20 cellular contexts compared by ENCODE assay signal in the genomic region with DNA sequence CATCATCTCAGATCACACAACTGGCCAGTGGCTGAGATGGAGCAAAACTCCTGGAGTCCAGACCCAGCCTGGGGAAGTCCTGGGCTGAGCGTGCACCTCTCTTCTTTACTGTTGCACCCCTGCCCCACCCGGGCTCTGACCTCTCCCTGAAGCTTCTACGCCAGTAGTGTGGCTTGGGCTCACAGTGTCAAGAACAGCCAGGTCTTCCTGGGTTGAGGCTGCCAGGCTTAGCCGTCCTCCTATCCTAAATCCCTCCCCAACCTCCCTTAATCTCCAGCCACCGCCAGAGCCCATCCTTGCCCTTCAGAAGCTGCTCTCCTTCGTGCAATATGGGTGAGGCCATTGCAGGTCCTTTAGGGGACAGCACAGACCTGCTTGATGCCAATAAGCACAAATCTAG.
A peak's percentile ranks its signal among the peaks of the same experiment; 100 is the strongest.
DNase-seq lines count a peak whose midpoint lies in the region; ATAC-seq and TF ChIP-seq lines count a peak whose summit lies in the region.
"Had no signal": no experiment of that assay in that cellular context is flagged by ENCODE, and none has a peak within 500 bp of the region (broad histone marks: within the 10 kb centered on the region; RNA-seq: fewer than 3 reads in every experiment).

No MANE protein-coding gene starts in this region.

- 88% methylated on average over 6 of the region's 6 CpGs for WGBS in right cardiac atrium
- WGBS in aorta, 2 donors: 85 to 90% methylated on average over 6 of the region's 6 CpGs

- peaks cover 2% of the 10 kb centered on the region for H3K4me1 ChIP-seq in right cardiac atrium (ENCODE audit: control insufficient read depth, insufficient read depth, low read length)
- H3K4me1 ChIP-seq in right atrium auricular region: no peaks in the 10 kb centered on the region
- H3K4me1 ChIP-seq in aorta (ENCODE audit: control insufficient read depth in 1 of 2, insufficient read depth in 2 of 2, low read length in 2 of 2): no peaks in the 10 kb centered on the region
- H3K4me1 ChIP-seq: BE2C had no signal

- H3K36me3 Mint-ChIP-seq in chondrocyte (ENCODE audit: low read depth): no peaks in the 10 kb centered on the region
- H3K36me3 Mint-ChIP-seq: CD4-positive, CD25-positive, alpha-beta regulatory T cell; CD8-positive, alpha-beta memory T cell had no signal

- H3K9me3 ChIP-seq in right cardiac atrium (ENCODE audit: control insufficient read depth, low read length) (no peaks in the 10 kb centered on the region), right atrium auricular region (no peaks in the 10 kb centered on the region), aorta (ENCODE audit: control insufficient read depth, low read length) (no peaks in the 10 kb centered on the region)
- H3K9me3 ChIP-seq: BE2C had no signal

- peaks cover 8% of the 10 kb centered on the region for H3K4me1 Mint-ChIP-seq in chondrocyte (ENCODE audit: low read depth)
- H3K4me1 Mint-ChIP-seq: CD4-positive, CD25-positive, alpha-beta regulatory T cell; CD8-positive, alpha-beta memory T cell had no signal

- H3K36me3 ChIP-seq in right atrium auricular region (no peaks in the 10 kb centered on the region), aorta (ENCODE audit: control insufficient read depth in 1 of 2, insufficient read depth in 2 of 2, low read length in 1 of 2) (no peaks in the 10 kb centered on the region)
- H3K36me3 ChIP-seq: BE2C had no signal

- H3K4me3 ChIP-seq in right cardiac atrium (ENCODE audit: low read length) (no peak overlapping the region), right atrium auricular region (no peak overlapping the region), aorta (ENCODE audit: low read length in 2 of 2) (no peak overlapping the region)
- H3K4me3 ChIP-seq: GM12878 had no signal

- intact Hi-C loops in right cardiac atrium (cut with DNase I): no loop called here
- intact Hi-C loops in posterior vena cava (cut with DNase I): no loop called here
- intact Hi-C loops in aorta (cut with DNase I): no loop called here

- H3K9me3 Mint-ChIP-seq in chondrocyte (ENCODE audit: low read depth): no peaks in the 10 kb centered on the region
- H3K9me3 Mint-ChIP-seq: CD4-positive, CD25-positive, alpha-beta regulatory T cell; CD8-positive, alpha-beta memory T cell; H9 had no signal

- DNase-seq in right cardiac atrium: peak in 2 of 3 donors; percentile 28 to 34
- no peak for DNase-seq in right atrium auricular region (ENCODE audit: low spot score)
- peak; percentile 57 for DNase-seq in chondrocyte (ENCODE audit: low spot score)
- DNase-seq in posterior vena cava (ENCODE audit: low spot score): peak; percentile 58
- DNase-seq in aorta: peak; percentile 10 to 19
- DNase-seq in mesenteric fat pad (ENCODE audit: low spot score): no peak
- DNase-seq: ACHN; BE2C; C1 segment of cervical spinal cord; CD4-positive, CD25-positive, alpha-beta regulatory T cell; CD8-positive, alpha-beta memory T cell; COR-L47; DMS 273 treated with DMSO at 0.1 percent for 48 hours; DMS53; DND-41; EL; GOT3; H9 had no signal

- H3K27me3 ChIP-seq in right cardiac atrium (ENCODE audit: control insufficient read depth, insufficient read depth) (no peaks in the 10 kb centered on the region), right atrium auricular region (no peaks in the 10 kb centered on the region), aorta (ENCODE audit: control insufficient read depth in 1 of 2, insufficient read depth in 2 of 2, low read length in 1 of 2) (no peaks in the 10 kb centered on the region)
- H3K27me3 ChIP-seq: BE2C had no signal

- ATAC-seq in right cardiac atrium: no peak
- ATAC-seq in aorta (ENCODE audit: low FRiP score): no peak
- no peak for ATAC-seq in HG03342 (IDR thresholded peaks at IDR 0.05; ENCODE audit: unreplicated experiment)
- ATAC-seq: GM12878 had no signal

- H3K27ac ChIP-seq in right cardiac atrium (ENCODE audit: low read length): no peak overlapping the region
- H3K27ac ChIP-seq in right atrium auricular region: no peak overlapping the region
- no peak overlapping the region for H3K27ac ChIP-seq in aorta (ENCODE audit: low read depth in 1 of 2, low read length in 2 of 2)

- H3K27ac Mint-ChIP-seq in chondrocyte (ENCODE audit: unreplicated experiment): no peak overlapping the region
- H3K27ac Mint-ChIP-seq: CD4-positive, CD25-positive, alpha-beta regulatory T cell; CD8-positive, alpha-beta memory T cell; H9 had no signal

- no peaks in the 10 kb centered on the region for H3K27me3 Mint-ChIP-seq in chondrocyte (ENCODE audit: low read depth)
- H3K27me3 Mint-ChIP-seq: CD4-positive, CD25-positive, alpha-beta regulatory T cell had no signal

- no peak for TF ChIP-seq CTCF in right atrium auricular region (IDR thresholded peaks at IDR 0.05)
- TF ChIP-seq CTCF in chondrocyte (IDR thresholded peaks at IDR 0.05): no peak

- H3K4me3 Mint-ChIP-seq in chondrocyte (ENCODE audit: unreplicated experiment): no peak overlapping the region
- H3K4me3 Mint-ChIP-seq: CD4-positive, CD25-positive, alpha-beta regulatory T cell; CD8-positive, alpha-beta memory T cell; H9 had no signal

Comparison
In these comparisons a context has a peak if more than half of its experiments do, and no peak if none do; other contexts are left out.
1. DNase-seq: peak in right cardiac atrium (2 of 3), chondrocyte (single experiment), posterior vena cava (single experiment) and aorta (2 of 2); none in right atrium auricular region (single experiment) and mesenteric fat pad (single experiment).